In the genomic region with DNA sequence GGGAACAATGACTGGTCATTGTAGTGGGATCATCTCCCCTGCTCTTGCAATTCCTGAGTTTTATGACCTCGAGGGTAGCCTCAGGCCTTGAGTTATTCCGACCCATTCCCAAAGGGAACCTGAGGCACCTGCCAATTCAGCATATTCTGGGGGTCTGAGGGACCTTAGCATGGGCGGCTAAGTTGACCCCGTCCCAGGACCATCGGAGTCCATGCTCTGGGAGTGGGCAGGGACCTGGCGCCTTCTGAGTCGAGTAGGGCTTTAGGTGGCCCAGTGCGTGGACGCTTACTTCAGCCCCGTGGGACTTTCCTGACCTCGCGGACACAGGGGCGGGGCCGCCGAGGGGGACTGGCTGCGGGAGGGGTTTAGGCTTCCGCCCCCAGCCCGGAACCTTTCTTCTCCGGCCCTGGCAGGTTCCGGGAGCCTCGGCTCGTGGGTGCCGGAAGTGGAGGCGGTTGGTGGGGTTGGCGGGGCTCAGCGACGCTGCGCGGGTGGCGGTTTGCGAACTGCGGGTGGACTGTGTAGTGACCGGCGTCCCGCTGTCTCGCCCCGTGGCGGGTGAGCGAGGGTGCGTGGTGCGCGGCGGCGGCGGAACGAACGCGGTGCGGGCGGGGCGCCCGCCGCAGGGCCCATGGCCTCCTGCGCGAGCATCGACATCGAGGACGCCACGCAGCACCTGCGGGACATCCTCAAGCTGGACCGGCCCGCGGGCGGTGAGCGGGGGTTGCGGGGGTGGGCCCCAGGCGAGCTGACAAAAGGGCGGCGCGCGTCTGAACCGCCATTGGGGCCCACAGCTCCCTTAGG, we compare ENCODE assay signal across 8 cellular contexts. TPM values are rescaled to one million over a fixed set of nuclear protein-coding genes. Genes with fewer than 3 reads are reported as not detected.
DNase-seq lines count a peak whose midpoint lies in the region; ATAC-seq and TF ChIP-seq lines count a peak whose summit lies in the region.

A gene with protein sequence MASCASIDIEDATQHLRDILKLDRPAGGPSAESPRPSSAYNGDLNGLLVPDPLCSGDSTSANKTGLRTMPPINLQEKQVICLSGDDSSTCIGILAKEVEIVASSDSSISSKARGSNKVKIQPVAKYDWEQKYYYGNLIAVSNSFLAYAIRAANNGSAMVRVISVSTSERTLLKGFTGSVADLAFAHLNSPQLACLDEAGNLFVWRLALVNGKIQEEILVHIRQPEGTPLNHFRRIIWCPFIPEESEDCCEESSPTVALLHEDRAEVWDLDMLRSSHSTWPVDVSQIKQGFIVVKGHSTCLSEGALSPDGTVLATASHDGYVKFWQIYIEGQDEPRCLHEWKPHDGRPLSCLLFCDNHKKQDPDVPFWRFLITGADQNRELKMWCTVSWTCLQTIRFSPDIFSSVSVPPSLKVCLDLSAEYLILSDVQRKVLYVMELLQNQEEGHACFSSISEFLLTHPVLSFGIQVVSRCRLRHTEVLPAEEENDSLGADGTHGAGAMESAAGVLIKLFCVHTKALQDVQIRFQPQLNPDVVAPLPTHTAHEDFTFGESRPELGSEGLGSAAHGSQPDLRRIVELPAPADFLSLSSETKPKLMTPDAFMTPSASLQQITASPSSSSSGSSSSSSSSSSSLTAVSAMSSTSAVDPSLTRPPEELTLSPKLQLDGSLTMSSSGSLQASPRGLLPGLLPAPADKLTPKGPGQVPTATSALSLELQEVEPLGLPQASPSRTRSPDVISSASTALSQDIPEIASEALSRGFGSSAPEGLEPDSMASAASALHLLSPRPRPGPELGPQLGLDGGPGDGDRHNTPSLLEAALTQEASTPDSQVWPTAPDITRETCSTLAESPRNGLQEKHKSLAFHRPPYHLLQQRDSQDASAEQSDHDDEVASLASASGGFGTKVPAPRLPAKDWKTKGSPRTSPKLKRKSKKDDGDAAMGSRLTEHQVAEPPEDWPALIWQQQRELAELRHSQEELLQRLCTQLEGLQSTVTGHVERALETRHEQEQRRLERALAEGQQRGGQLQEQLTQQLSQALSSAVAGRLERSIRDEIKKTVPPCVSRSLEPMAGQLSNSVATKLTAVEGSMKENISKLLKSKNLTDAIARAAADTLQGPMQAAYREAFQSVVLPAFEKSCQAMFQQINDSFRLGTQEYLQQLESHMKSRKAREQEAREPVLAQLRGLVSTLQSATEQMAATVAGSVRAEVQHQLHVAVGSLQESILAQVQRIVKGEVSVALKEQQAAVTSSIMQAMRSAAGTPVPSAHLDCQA (N-terminal part only) (plus strand): TSS at position 422 of the 804 bp plus-strand sequence. CDS start 210 bp downstream, at position 632.

- peak within 1 kb of the TSS; percentile 70 to 79 for H3K9ac ChIP-seq in liver (ENCODE audit: low read depth in 1 of 2, low read length in 2 of 2)

- DNase-seq in NCI-H510A (lab: John Stamatoyannopoulos, UW): peak; percentile 32
- peak; percentile 93 for DNase-seq in activated CD4-positive, alpha-beta memory T cell treated with anti-CD3 and anti-CD28 coated beads for 36 hours
- peak; percentile 74 to 88 for DNase-seq in dermis microvascular lymphatic vessel endothelial cell (ENCODE audit: low read depth in 2 of 2)
- DNase-seq in stimulated activated CD4-positive, alpha-beta T cell treated with anti-CD3 and anti-CD28 coated beads, Interleukin-4, amount 100 ng/mL, for 1 hour: peak; percentile 88

- peaks cover 2 to 39% (median 30%) of the 10 kb centered on the region in 4 donors for H3K4me1 ChIP-seq in liver (ENCODE audit: control insufficient read depth in 4 of 4, insufficient read depth in 4 of 4, low read length in 3 of 4)

- no peaks in the 10 kb centered on the region for H3K27me3 Mint-ChIP-seq in activated CD4-positive, alpha-beta memory T cell treated with anti-CD3 and anti-CD28 coated beads for 36 hours

- TF ChIP-seq CTCF in 22Rv1 (IDR thresholded peaks at IDR 0.05): no peak
- no peak for TF ChIP-seq CTCF in liver (IDR thresholded peaks at IDR 0.05; ENCODE audit: low read depth, low read length, missing input control)

- H3K36me3 Mint-ChIP-seq in activated CD4-positive, alpha-beta memory T cell treated with anti-CD3 and anti-CD28 coated beads for 36 hours: peaks cover 21% of the 10 kb centered on the region

- peak; percentile 60 for ATAC-seq in HG02973 (IDR thresholded peaks at IDR 0.05; ENCODE audit: unreplicated experiment)

- no peaks in the 10 kb centered on the region for H3K27me3 ChIP-seq in liver (ENCODE audit: control insufficient read depth in 4 of 4, insufficient read depth in 4 of 4, low read length in 3 of 4)

- H3K4me3 ChIP-seq in liver (ENCODE audit: low read depth in 1 of 3, low read length in 3 of 3): peak within 1 kb of the TSS; percentile 85 to 91 (median 90)

- H3K27ac Mint-ChIP-seq in activated CD4-positive, alpha-beta memory T cell treated with anti-CD3 and anti-CD28 coated beads for 36 hours: peak within 1 kb of the TSS; percentile 88

- peak in 1 of 2 donors; percentile 57 for TF ChIP-seq RAD21 in liver (IDR thresholded peaks at IDR 0.05)

- WGBS in liver: 2% methylated on average over 72 of the region's 72 CpGs

- intact Hi-C loops in activated CD4-positive, alpha-beta memory T cell treated with anti-CD3 and anti-CD28 coated beads for 36 hours (cut with micrococcal nuclease): loop anchor here (2.0 to 5.0 kb wide), 4 partner anchors 26 to 201 kb away; a partner anchor contains a TSS

- H3K27ac ChIP-seq in 22Rv1: peak within 1 kb of the TSS; percentile 72
- peak within 1 kb of the TSS; percentile 63 to 66 for H3K27ac ChIP-seq in liver (ENCODE audit: low read depth in 1 of 2, low read length in 2 of 2)

- H3K4me1 Mint-ChIP-seq in activated CD4-positive, alpha-beta memory T cell treated with anti-CD3 and anti-CD28 coated beads for 36 hours (ENCODE audit: low read depth): peaks cover 28% of the 10 kb centered on the region

- CTCF ChIA-PET in activated CD4-positive, alpha-beta memory T cell treated with anti-CD3 and anti-CD28 coated beads for 36 hours (lab: Charles Lee): interaction anchor here (0.9 to 3.7 kb wide), 7 partner anchors 11 to 391 kb away, joined by 3 to 20 read pairs (median 3); no protein-coding TSS in a partner anchor

- peak within 1 kb of the TSS; percentile 95 for H3K4me3 Mint-ChIP-seq in activated CD4-positive, alpha-beta memory T cell treated with anti-CD3 and anti-CD28 coated beads for 36 hours

- peak; percentile 84 for TF ChIP-seq POLR2A in GM15510 (IDR thresholded peaks at IDR 0.05; ENCODE audit: borderline replicate concordance, extremely low read depth, insufficient read length)

- no peaks in the 10 kb centered on the region for H3K9me3 Mint-ChIP-seq in activated CD4-positive, alpha-beta memory T cell treated with anti-CD3 and anti-CD28 coated beads for 36 hours

- H3K36me3 ChIP-seq in liver (ENCODE audit: control insufficient read depth in 4 of 4, insufficient read depth in 3 of 4, low read depth in 1 of 4, low read length in 3 of 4): peaks cover 3 to 26% (median 16%) of the 10 kb centered on the region in 4 donors

- POLR2A ChIA-PET in activated CD4-positive, alpha-beta memory T cell treated with anti-CD3 and anti-CD28 coated beads for 36 hours (lab: Charles Lee): interaction anchor here (0.8 to 1.3 kb wide), 5 partner anchors 25 to 66 kb away, joined by 3 to 4 read pairs (median 4); a partner anchor contains a TSS

- H3K9me3 ChIP-seq in liver (ENCODE audit: control insufficient read depth in 4 of 4, low read length in 3 of 4): no peaks in the 10 kb centered on the region

TF ChIP-seq in liver, 16 proteins besides CTCF, POLR2A, EP300 and RAD21:
- TF ChIP-seq, protein P1, sequence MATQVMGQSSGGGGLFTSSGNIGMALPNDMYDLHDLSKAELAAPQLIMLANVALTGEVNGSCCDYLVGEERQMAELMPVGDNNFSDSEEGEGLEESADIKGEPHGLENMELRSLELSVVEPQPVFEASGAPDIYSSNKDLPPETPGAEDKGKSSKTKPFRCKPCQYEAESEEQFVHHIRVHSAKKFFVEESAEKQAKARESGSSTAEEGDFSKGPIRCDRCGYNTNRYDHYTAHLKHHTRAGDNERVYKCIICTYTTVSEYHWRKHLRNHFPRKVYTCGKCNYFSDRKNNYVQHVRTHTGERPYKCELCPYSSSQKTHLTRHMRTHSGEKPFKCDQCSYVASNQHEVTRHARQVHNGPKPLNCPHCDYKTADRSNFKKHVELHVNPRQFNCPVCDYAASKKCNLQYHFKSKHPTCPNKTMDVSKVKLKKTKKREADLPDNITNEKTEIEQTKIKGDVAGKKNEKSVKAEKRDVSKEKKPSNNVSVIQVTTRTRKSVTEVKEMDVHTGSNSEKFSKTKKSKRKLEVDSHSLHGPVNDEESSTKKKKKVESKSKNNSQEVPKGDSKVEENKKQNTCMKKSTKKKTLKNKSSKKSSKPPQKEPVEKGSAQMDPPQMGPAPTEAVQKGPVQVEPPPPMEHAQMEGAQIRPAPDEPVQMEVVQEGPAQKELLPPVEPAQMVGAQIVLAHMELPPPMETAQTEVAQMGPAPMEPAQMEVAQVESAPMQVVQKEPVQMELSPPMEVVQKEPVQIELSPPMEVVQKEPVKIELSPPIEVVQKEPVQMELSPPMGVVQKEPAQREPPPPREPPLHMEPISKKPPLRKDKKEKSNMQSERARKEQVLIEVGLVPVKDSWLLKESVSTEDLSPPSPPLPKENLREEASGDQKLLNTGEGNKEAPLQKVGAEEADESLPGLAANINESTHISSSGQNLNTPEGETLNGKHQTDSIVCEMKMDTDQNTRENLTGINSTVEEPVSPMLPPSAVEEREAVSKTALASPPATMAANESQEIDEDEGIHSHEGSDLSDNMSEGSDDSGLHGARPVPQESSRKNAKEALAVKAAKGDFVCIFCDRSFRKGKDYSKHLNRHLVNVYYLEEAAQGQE (IDR thresholded peaks at IDR 0.05): peak; percentile 56
- TF ChIP-seq EGR1 (IDR thresholded peaks at IDR 0.05; ENCODE audit: low read depth in 2 of 2): no peak
- TF ChIP-seq SP1 (IDR thresholded peaks at IDR 0.05): peak; percentile 70
- peak; percentile 90 to 95 for TF ChIP-seq GABPA (IDR thresholded peaks at IDR 0.05 in 1 of 2, conservative IDR thresholded peaks at IDR 0.05 in 1 of 2)
- TF ChIP-seq HNF4A (conservative IDR thresholded peaks at IDR 0.05): peak in 1 of 2 donors; percentile 42
- peak; percentile 46 for TF ChIP-seq NR2F2 (IDR thresholded peaks at IDR 0.05)
- no peak for TF ChIP-seq FOXA1 (IDR thresholded peaks at IDR 0.05)
- peak; percentile 53 to 68 for TF ChIP-seq RXRA (IDR thresholded peaks at IDR 0.05)

RNA-seq across cellular contexts. Expression of the gene that starts here (rescaled TPM):
- total RNA-seq in activated CD4-positive, alpha-beta memory T cell treated with anti-CD3 and anti-CD28 coated beads for 36 hours: 10 to 100 TPM; 88.6 to 94.2 TPM
- total RNA-seq in dermis microvascular lymphatic vessel endothelial cell (52.2 and 64.1 TPM in 2 replicates), liver (10 to 100 TPM; 22.9 to 26.8 TPM)
- 10 to 100 TPM; 17.7 to 20.3 TPM for polyA plus RNA-seq in liver

Comparison
In these comparisons a context has a peak if more than half of its experiments do, and no peak if none do; other contexts are left out.
1. Peak in every context shown above with its lines: DNase-seq, ATAC-seq, H3K4me3 ChIP-seq and H3K27ac ChIP-seq.
2. DNase-seq: peak in every context shown above with its lines; median percentile 93 in activated CD4-positive, alpha-beta memory T cell treated with anti-CD3 and anti-CD28 coated beads for 36 hours; 88 in stimulated activated CD4-positive, alpha-beta T cell treated with anti-CD3 and anti-CD28 coated beads, Interleukin-4, amount 100 ng/mL, for 1 hour; 81 in dermis microvascular lymphatic vessel endothelial cell; 32 in NCI-H510A.